8 cellular contexts compared by ENCODE assay signal in the genomic region with DNA sequence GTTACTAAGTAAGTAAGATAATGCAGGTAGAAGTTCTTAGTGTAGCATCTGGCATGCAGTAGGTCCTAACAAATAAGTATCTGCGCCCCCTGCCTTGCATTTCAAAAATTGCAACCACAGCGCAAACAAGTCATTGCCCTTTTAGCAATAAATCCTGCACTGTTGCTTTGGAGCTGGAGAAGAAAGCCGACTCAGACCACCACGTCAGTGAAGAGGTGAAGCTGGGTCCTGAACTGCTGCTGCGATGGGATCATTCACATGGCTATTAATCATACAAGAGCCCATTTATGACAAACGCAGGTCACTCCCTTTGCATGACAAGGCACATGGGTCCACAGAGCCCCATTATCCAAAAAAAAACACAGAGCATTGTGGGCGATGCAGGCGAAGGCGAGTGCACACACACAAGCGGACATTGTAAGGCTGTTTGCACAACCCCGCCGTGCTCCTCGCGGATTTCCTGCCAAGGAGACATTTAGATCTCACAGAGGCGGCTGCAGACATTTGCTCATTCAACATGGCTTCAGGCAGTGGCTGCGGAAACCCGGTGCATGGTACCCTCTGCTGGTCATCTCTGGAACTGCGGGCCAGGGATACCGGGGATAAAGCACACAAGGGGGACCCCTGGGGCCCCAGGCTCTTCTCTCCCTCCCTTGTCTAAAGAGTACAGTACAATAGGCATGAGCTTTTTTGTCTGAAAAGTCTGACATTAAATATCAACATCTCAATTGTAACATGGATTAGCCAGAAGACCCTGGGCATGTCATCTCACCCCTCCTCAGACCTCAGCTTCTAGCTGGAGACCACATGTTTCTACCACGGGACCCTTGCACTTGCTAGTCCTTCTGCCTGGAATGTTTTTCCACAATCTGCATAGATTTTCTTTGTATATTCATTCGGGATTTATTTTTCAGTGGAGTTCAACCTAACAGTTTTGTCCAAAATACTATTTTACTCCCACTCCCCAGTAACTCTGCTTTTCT. TPM values are rescaled to one million over a fixed set of nuclear protein-coding genes. Genes with fewer than 3 reads are reported as not detected.
DNase-seq lines count a peak whose midpoint lies in the region; ATAC-seq, FAIRE-seq and TF ChIP-seq lines count a peak whose summit lies in the region.

No MANE protein-coding gene starts in this region.

- no peak overlapping the region for H3K27ac Mint-ChIP-seq in activated T-helper 17 cell treated with anti-CD3 and anti-CD28 coated beads, Interleukin-2, amount 50 U/mL, for 72 hours

- H3K79me2 ChIP-seq in DOHH2 (ENCODE audit: control insufficient read depth, low read length) (no peaks in the 10 kb centered on the region), neural cell (replicated peaks; ENCODE audit: insufficient read depth, low read length) (no peaks in the 10 kb centered on the region)

- H3K36me3 Mint-ChIP-seq in activated T-helper 17 cell treated with anti-CD3 and anti-CD28 coated beads, Interleukin-2, amount 50 U/mL, for 72 hours (ENCODE audit: low read depth), result no peaks in the 10 kb centered on the region

- peak overlapping the region; percentile 78 for H3K9ac ChIP-seq in neural cell (ENCODE audit: low read length)

- intact Hi-C loops in stomach (cut with DNase I; ENCODE audit: low total_unique reads), result no loop called here

- peak; percentile 95 for ATAC-seq in GM21723 (IDR thresholded peaks at IDR 0.05; ENCODE audit: unreplicated experiment)
- ATAC-seq in activated T-helper 17 cell treated with anti-CD3 and anti-CD28 coated beads, Interleukin-2, amount 50 U/mL, for 72 hours (replicated peaks), result peak; percentile 89

- H3K36me3 ChIP-seq in DOHH2 (ENCODE audit: control insufficient read depth, low read length), result peaks cover 4% of the 10 kb centered on the region
- H3K36me3 ChIP-seq in neural cell (ENCODE audit: insufficient read depth, low read length), result no peaks in the 10 kb centered on the region
- peaks cover 0 to 7% (median 3%) of the 10 kb centered on the region in 4 donors for H3K36me3 ChIP-seq in stomach

- H3K4me2 ChIP-seq in DOHH2 (ENCODE audit: low read length) (peak overlapping the region; percentile 100), neural cell (ENCODE audit: low read length) (peak overlapping the region; percentile 97)

- DNase-seq in Jurkat, Clone E6-1 (ENCODE audit: low read depth, low spot score), result peak; percentile 82
- DNase-seq in RCC 7860 (ENCODE audit: low spot score) (peak; percentile 31), fibroblast of villous mesenchyme (ENCODE audit: low read depth) (peak; percentile 75), stomach (peak; percentile 84)

- 3 to 5% (median 4%) methylated on average over 17 to 21 of the region's 21 CpGs for WGBS in stomach, 5 donors

- H3K9me3 ChIP-seq in DOHH2 (ENCODE audit: control insufficient read depth, insufficient read depth, low read length) (no peaks in the 10 kb centered on the region), neural cell (ENCODE audit: low read length) (no peaks in the 10 kb centered on the region), stomach (no peaks in the 10 kb centered on the region)

- TF ChIP-seq RAD21 in neural cell (conservative IDR thresholded peaks at IDR 0.05), result peak; percentile 92

- TF ChIP-seq EP300 in neural cell (conservative IDR thresholded peaks at IDR 0.05; ENCODE audit: poor library complexity, severe bottlenecking) (peak; percentile 36), stomach (IDR thresholded peaks at IDR 0.05) (no peak)

- H2AFZ ChIP-seq in neural cell (ENCODE audit: low read depth, low read length), result peak overlapping the region; percentile 96

- H3K9me2 ChIP-seq in DOHH2 (replicated peaks; ENCODE audit: control insufficient read depth, low read length), result no peaks in the 10 kb centered on the region
- no peaks in the 10 kb centered on the region for H3K9me2 ChIP-seq in neural cell (ENCODE audit: insufficient read depth, low read length)

- H3K27me3 Mint-ChIP-seq in activated T-helper 17 cell treated with anti-CD3 and anti-CD28 coated beads, Interleukin-2, amount 50 U/mL, for 72 hours, result peaks cover 10% of the 10 kb centered on the region

- no peak for FAIRE-seq in RCC 7860 (lab: Jason Lieb, UNC)

- no peaks in the 10 kb centered on the region for H3K4me1 Mint-ChIP-seq in activated T-helper 17 cell treated with anti-CD3 and anti-CD28 coated beads, Interleukin-2, amount 50 U/mL, for 72 hours

- peaks cover 18% of the 10 kb centered on the region for H3K4me1 ChIP-seq in DOHH2 (ENCODE audit: control insufficient read depth, low read length)
- peaks cover 4 to 21% (median 16%) of the 10 kb centered on the region in 4 donors for H3K4me1 ChIP-seq in stomach

- peak overlapping the region; percentile 79 for H3K4me3 Mint-ChIP-seq in activated T-helper 17 cell treated with anti-CD3 and anti-CD28 coated beads, Interleukin-2, amount 50 U/mL, for 72 hours

- H3K27ac ChIP-seq in DOHH2 (ENCODE audit: low read depth, low read length), result peak overlapping the region; percentile 26; the same call in 1 of the 2 replicates
- H3K27ac ChIP-seq in neural cell (ENCODE audit: low read length), result peak overlapping the region; percentile 90
- H3K27ac ChIP-seq in stomach, result peak overlapping the region in 2 of 5 donors; percentile 9 to 50

- TF ChIP-seq POLR2A in stomach (IDR thresholded peaks at IDR 0.05), result no peak

- H4K20me1 ChIP-seq in DOHH2 (ENCODE audit: control insufficient read depth, insufficient read depth, low read depth, low read length), result no peaks in the 10 kb centered on the region
- H4K20me1 ChIP-seq in neural cell (ENCODE audit: insufficient read depth), result no peaks in the 10 kb centered on the region

- H3K4me3 ChIP-seq in DOHH2 (ENCODE audit: low read length), result peak overlapping the region; percentile 88
- peak overlapping the region; percentile 63 for H3K4me3 ChIP-seq in Jurkat, Clone E6-1 (ENCODE audit: low read length)
- H3K4me3 ChIP-seq in fibroblast of villous mesenchyme (ENCODE audit: low read depth, low read length), result peak overlapping the region; percentile 54
- peak overlapping the region; percentile 73 for H3K4me3 ChIP-seq in neural cell (ENCODE audit: low read length)
- peak overlapping the region; percentile 35 to 52 (median 45) for H3K4me3 ChIP-seq in stomach

- no peaks in the 10 kb centered on the region for H3K9me3 Mint-ChIP-seq in activated T-helper 17 cell treated with anti-CD3 and anti-CD28 coated beads, Interleukin-2, amount 50 U/mL, for 72 hours

- no peaks in the 10 kb centered on the region for H3F3A ChIP-seq in DOHH2 (ENCODE audit: control insufficient read depth, insufficient read depth)
- no peaks in the 10 kb centered on the region for H3F3A ChIP-seq in neural cell (ENCODE audit: insufficient read depth, low read length, poor library complexity, severe bottlenecking)

- H3K27me3 ChIP-seq in DOHH2 (ENCODE audit: control insufficient read depth, low read length) (no peaks in the 10 kb centered on the region), neural cell (ENCODE audit: insufficient read depth, low read depth, low read length) (no peaks in the 10 kb centered on the region), stomach (no peaks in the 10 kb centered on the region)

- TF ChIP-seq CTCF in DOHH2 (IDR thresholded peaks at IDR 0.05; ENCODE audit: low read depth, low read length, poor library complexity, severe bottlenecking) (peak; percentile 86), fibroblast of villous mesenchyme (IDR thresholded peaks at IDR 0.05; ENCODE audit: insufficient read depth, low read depth, low read length) (peak; percentile 99), neural cell (IDR thresholded peaks at IDR 0.05; ENCODE audit: poor library complexity, severe bottlenecking) (peak; percentile 94), stomach (IDR thresholded peaks at IDR 0.05) (peak in 5 of 7 experiments; percentile 77 to 98 (median 92))

TF ChIP-seq in neural cell, 6 proteins besides CTCF, POLR2A, EP300 and RAD21:
- TF ChIP-seq MXI1 (conservative IDR thresholded peaks at IDR 0.05; ENCODE audit: poor library complexity, severe bottlenecking), result peak; percentile 71
- no peak for TF ChIP-seq TAF1 (IDR thresholded peaks at IDR 0.05; ENCODE audit: low read depth)
- no peak for TF ChIP-seq EZH2 (IDR thresholded peaks at IDR 0.05; ENCODE audit: borderline replicate concordance, insufficient read depth, low read length, poor library complexity, severe bottlenecking)
- peak; percentile 46 for TF ChIP-seq POLR2AphosphoS5 (IDR thresholded peaks at IDR 0.05)
- TF ChIP-seq SMC3 (conservative IDR thresholded peaks at IDR 0.05; ENCODE audit: poor library complexity), result peak; percentile 94

RNA-seq across cellular contexts. Expression of a gene that starts 56.7 kb away (rescaled TPM):
- polyA plus RNA-seq in Jurkat, Clone E6-1 (2012; ENCODE audit: insufficient read depth, insufficient read length), result 0.92 TPM
- under 1 TPM; 0.06 to 0.64 TPM for total RNA-seq in activated T-helper 17 cell treated with anti-CD3 and anti-CD28 coated beads, Interleukin-2, amount 50 U/mL, for 72 hours
- 0.43 and 0.97 TPM in 2 replicates for total RNA-seq in fibroblast of villous mesenchyme
- polyA plus RNA-seq in neural cell, result 64.0 and 67.0 TPM in 2 replicates
- polyA minus RNA-seq in neural cell, result 93.7 and 108 TPM in 2 replicates
- total RNA-seq in stomach, result 10 to 100 TPM in 2 of 5 donors, 1 to 10 TPM in 2, under 1 TPM in 1; under 0.01 to 12.7 (median 3.3) TPM
- 1 to 10 TPM; 1.9 to 4.4 (median 3.2) TPM for polyA plus RNA-seq in stomach

Comparison
In these comparisons a context has a peak if more than half of its experiments do, and no peak if none do; other contexts are left out.
1. DNase-seq: peak in every context shown above with its lines; median percentile 84 in stomach; 82 in Jurkat, Clone E6-1; 75 in fibroblast of villous mesenchyme; 31 in RCC 7860.